In genomic region chr1:12478612-12478985, GRCh38 we compare ENCODE assay signal across 8 cellular contexts.
DNase-seq lines count a peak whose midpoint lies in the region; ATAC-seq, FAIRE-seq and TF ChIP-seq lines count a peak whose summit lies in the region.

No MANE protein-coding gene starts in this region.

- BruUV-seq in Panc1 (replicated peaks; lab: Mats Ljungman, UMichigan) = no TSS peak
- BruUV-seq in K562 (replicated peaks; lab: Mats Ljungman, UMichigan) = no TSS peak

- peak overlapping the region; percentile 68 to 83 for H3K9ac ChIP-seq in K562 (ENCODE audit: insufficient read depth in 1 of 2, low read depth in 2 of 2, low read length in 2 of 2)

- H3K36me3 ChIP-seq in Panc1 (ENCODE audit: control insufficient read depth, insufficient read depth, low read length) (no peaks in the 10 kb centered on the region), K562 (ENCODE audit: control insufficient read depth, insufficient read depth, low read length) (peaks cover 61% of the 10 kb centered on the region), muscle layer of duodenum (ENCODE audit: control insufficient read depth in 1 of 2, insufficient read depth in 2 of 2, low read length in 2 of 2) (no peaks in the 10 kb centered on the region)

- in situ Hi-C loops in Panc1 (cut with HindIII; ENCODE audit: low pct_unique_long_range_greater_than_20kb, low sequenced_read_pairs) (no loop called here), K562 (cut with MboI) (no loop called here)

- peak overlapping the region; percentile 42 for H3K27ac ChIP-seq in 22Rv1
- peak overlapping the region; percentile 99 for H3K27ac ChIP-seq in Panc1 (ENCODE audit: low read length)
- peak overlapping the region; percentile 92 for H3K27ac ChIP-seq in K562 (ENCODE audit: extremely low read depth, low read depth, low read length)
- peak overlapping the region; percentile 87 for H3K27ac ChIP-seq in muscle layer of duodenum (ENCODE audit: low read length)

- no peak for FAIRE-seq in K562 (lab: Jason Lieb, UNC)

- H3K9me3 ChIP-seq in Panc1 (ENCODE audit: control insufficient read depth, insufficient read depth, low read depth, low read length) (peaks cover 22% of the 10 kb centered on the region; the same call in 1 of the 2 replicates), K562 (replicated peaks; ENCODE audit: control insufficient read depth, insufficient read depth, low read depth, low read length) (peaks cover 4% of the 10 kb centered on the region; the same call in 1 of the 2 replicates), muscle layer of duodenum (ENCODE audit: control insufficient read depth in 1 of 2, low read length in 2 of 2) (no peaks in the 10 kb centered on the region)

- peaks cover 64% of the 10 kb centered on the region for H3K4me1 ChIP-seq in Panc1 (ENCODE audit: control insufficient read depth, insufficient read depth, low read length)
- H3K4me1 ChIP-seq in K562 (replicated peaks in 1 of 2; ENCODE audit: control insufficient read depth in 2 of 2, insufficient read depth in 2 of 2, low read length in 2 of 2) = peaks cover 43 to 87% of the 10 kb centered on the region in 2 experiments
- H3K4me1 ChIP-seq in muscle layer of duodenum (ENCODE audit: control insufficient read depth in 1 of 2, insufficient read depth in 2 of 2, low read length in 2 of 2) = peaks cover 53 to 66% of the 10 kb centered on the region in 2 donors

- H3K4me3 ChIP-seq in Panc1 (ENCODE audit: low read depth in 2 of 2, low read length in 2 of 2) (no peak overlapping the region), K562 (no peak overlapping the region; the same call in 1 of the 2 replicates), muscle layer of duodenum (ENCODE audit: low read depth in 1 of 2, low read length in 2 of 2) (peak overlapping the region in 1 of 2 donors; percentile 40)

- ATAC-seq in Panc1 (peak; percentile 48), K562 (peak; percentile 56), GM18519 (IDR thresholded peaks at IDR 0.05; ENCODE audit: low FRiP score, unreplicated experiment) (no peak)

- no peak for TF ChIP-seq POLR2A in K562 (conservative IDR thresholded peaks at IDR 0.05)

- peak overlapping the region; percentile 71 for H3K4me2 ChIP-seq in K562 (ENCODE audit: insufficient read depth, low read length)

- no peak for TF ChIP-seq CTCF in 22Rv1 (IDR thresholded peaks at IDR 0.05)
- TF ChIP-seq CTCF in Panc1 (IDR thresholded peaks at IDR 0.05) = no peak
- 0 out of 6 replicates have a peak, but pooled peaks of 1 of the 3 experiments have one; percentile 1 for TF ChIP-seq CTCF in K562 (IDR thresholded peaks at IDR 0.05 in 2 of 3, conservative IDR thresholded peaks at IDR 0.05 in 1 of 3; ENCODE audit: insufficient read depth in 2 of 3, low read depth in 1 of 3, low read length in 3 of 3)

- H4K20me1 ChIP-seq in K562 (replicated peaks; ENCODE audit: control insufficient read depth, insufficient read depth, low read length) = no peaks in the 10 kb centered on the region

- DNase-seq in Panc1 (ENCODE audit: low read depth, low spot score) (no peak), K562 (ENCODE audit: extremely low read depth in 1 of 4, low spot score in 3 of 4) (peak in 3 of 4 experiments; percentile 37 to 48 (median 47)), HUDEP-2 (lab: John Stamatoyannopoulos, UW; ENCODE audit: unreplicated experiment in 76 of 76) (no peak), NCI-H446 (lab: John Stamatoyannopoulos, UW) (no peak), SHP77 treated with DMSO at 0.1 percent for 48 hours (lab: John Stamatoyannopoulos, UW) (no peak)

- H3K79me2 ChIP-seq in K562 (ENCODE audit: control insufficient read depth, insufficient read depth, low read length) = peaks cover 5% of the 10 kb centered on the region; the same call in 1 of the 3 replicates

- peak overlapping the region; percentile 54; the same call in 1 of the 2 replicates for H2AFZ ChIP-seq in K562 (ENCODE audit: low read depth, low read length)

- TF ChIP-seq EP300 in K562 (IDR thresholded peaks at IDR 0.05; ENCODE audit: low read length) = no peak

- no peaks in the 10 kb centered on the region for H3K27me3 ChIP-seq in Panc1 (ENCODE audit: control insufficient read depth, insufficient read depth, low read length)
- H3K27me3 ChIP-seq in K562 (ENCODE audit: control insufficient read depth in 2 of 2, insufficient read depth in 2 of 2, low read length in 2 of 2) = no peaks in the 10 kb centered on the region
- no peaks in the 10 kb centered on the region for H3K27me3 ChIP-seq in muscle layer of duodenum (ENCODE audit: low read depth, low read length)

- POLR2A ChIA-PET in Panc1 (lab: Charles Lee) (interaction anchor here (0.5 kb wide), 2 partner anchors 52 to 1271 kb away, joined by 3 to 8 read pairs; no protein-coding TSS in a partner anchor), K562 (lab: Yijun Ruan, JAX) (interaction anchor here (0.5 to 5.7 kb wide), 12 partner anchors 9 to 192 kb away, joined by 3 to 38 read pairs (median 5); no protein-coding TSS in a partner anchor)

- CTCF ChIA-PET in Panc1 (lab: Charles Lee) = interaction anchor here (0.7 kb wide), 1 partner anchor 21 kb away, joined by 3 read pairs; no protein-coding TSS in a partner anchor
- CTCF ChIA-PET in K562 (lab: Yijun Ruan, JAX; ENCODE audit: low intra/inter-chr PET ratio) = no interaction called here

- intact Hi-C loops in Panc1 (cut with micrococcal nuclease; ENCODE audit: unreplicated experiment) (loop anchor here (5.0 kb wide), 1 partner anchor 179 kb away; no protein-coding TSS in a partner anchor), K562 (cut with micrococcal nuclease) (loop anchor here (1.0 to 5.0 kb wide), 5 partner anchors 18 to 139 kb away; partner anchors contain the start of gene DHRS3)

- 40% methylated on average over 9 of the region's 11 CpGs for WGBS in K562 (ENCODE audit: insufficient coverage, low coverage, missing lambda C conversion rate)

- no peak for TF ChIP-seq RAD21 in K562 (CRISPR knock-in tag; conservative IDR thresholded peaks at IDR 0.05 in 1 of 2, IDR thresholded peaks at IDR 0.05 in 1 of 2)

- H3K9me1 ChIP-seq in K562 (ENCODE audit: control insufficient read depth, insufficient read depth, low read length) = no peaks in the 10 kb centered on the region

TF ChIP-seq in K562, 482 proteins besides CTCF, POLR2A, EP300 and RAD21 (continues in another document):
- TF ChIP-seq ARID2 (IDR thresholded peaks at IDR 0.05) (0 out of 2 replicates have a peak, but pooled peaks have one; percentile 3), KAT7 (CRISPR knock-in tag; IDR thresholded peaks at IDR 0.05; ENCODE audit: borderline replicate concordance) (peak; percentile 62; the same call in 1 of the 2 replicates), ZNF280A (IDR thresholded peaks at IDR 0.05; ENCODE audit: low read depth, partially characterized antibody) (no peak), ZC3H4 (CRISPR knock-in tag; IDR thresholded peaks at IDR 0.05; ENCODE audit: borderline replicate concordance) (peak; percentile 62; the same call in 1 of the 2 replicates), ZSCAN29 (IDR thresholded peaks at IDR 0.05) (0 out of 2 replicates have a peak, but pooled peaks have one; percentile 20), DPF2 (IDR thresholded peaks at IDR 0.05) (no peak), SP1 (CRISPR knock-in tag; IDR thresholded peaks at IDR 0.05) (0 out of 2 replicates have a peak, but pooled peaks have one; percentile 32), NR2C2 (CRISPR knock-in tag; IDR thresholded peaks at IDR 0.05) (0 out of 2 replicates have a peak, but pooled peaks have one; percentile 64), NR2C2 (tag; IDR thresholded peaks at IDR 0.05) (no peak; the same call in 1 of the 2 replicates), CUX1 (CRISPR knock-in tag; IDR thresholded peaks at IDR 0.05) (peak; percentile 71; the same call in 1 of the 2 replicates)

Comparison
In these comparisons a context has a peak if more than half of its experiments do, and no peak if none do; other contexts are left out.
1. H3K27ac ChIP-seq: peak in every context shown above with its lines; median percentile 99 in Panc1; 92 in K562; 87 in muscle layer of duodenum; 42 in 22Rv1.
2. DNase-seq: peak in K562 (3 of 4); none in Panc1 (single experiment), HUDEP-2 (0 of 76), NCI-H446 (0 of 2) and SHP77 treated with DMSO at 0.1 percent for 48 hours (single experiment).